In the genomic region with DNA sequence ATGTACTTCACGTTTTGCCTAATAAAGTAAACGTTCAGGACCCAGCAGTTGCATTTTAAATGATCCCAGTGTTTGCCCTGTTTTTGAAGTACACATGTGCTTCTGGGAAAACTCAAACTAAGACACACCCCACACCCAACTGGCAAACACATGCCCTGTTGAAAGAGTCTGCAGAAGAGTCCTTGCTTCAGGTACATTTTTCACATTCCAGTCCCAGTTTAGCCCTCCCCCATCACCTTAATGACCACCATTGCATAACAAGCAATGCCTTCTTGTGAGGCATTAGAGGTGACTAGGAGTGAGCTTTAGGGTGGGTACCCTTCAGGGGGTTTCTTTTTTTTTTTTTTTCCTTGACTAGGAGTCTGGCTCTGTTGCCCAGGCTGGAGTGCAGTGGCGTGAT, we compare ENCODE assay signal across 21 cellular contexts.
DNase-seq lines count a peak whose midpoint lies in the region; ATAC-seq and TF ChIP-seq lines count a peak whose summit lies in the region.
"Had no signal": no experiment of that assay in that cellular context is flagged by ENCODE, and none has a peak within 500 bp of the region (broad histone marks: within the 10 kb centered on the region; RNA-seq: fewer than 3 reads in every experiment).

No MANE protein-coding gene starts in this region.

- H3K4me1 ChIP-seq in GM23338 (ENCODE audit: insufficient read depth), result peaks cover 6% of the 10 kb centered on the region; the same call in 1 of the 2 replicates
- no peaks in the 10 kb centered on the region for H3K4me1 ChIP-seq in hepatocyte (ENCODE audit: insufficient read depth)
- H3K4me1 ChIP-seq in left lung, result no peaks in the 10 kb centered on the region
- peaks cover 0 to 7% (median 0%) of the 10 kb centered on the region in 4 donors for H3K4me1 ChIP-seq in upper lobe of left lung
- H3K4me1 ChIP-seq: HAP-1, SJSA1 had no signal

- no peak overlapping the region for H2AFZ ChIP-seq in GM23338
- no peak overlapping the region for H2AFZ ChIP-seq in hepatocyte

- no peak overlapping the region for H3K4me3 ChIP-seq in GM23338
- no peak overlapping the region for H3K4me3 ChIP-seq in hepatocyte
- H3K4me3 ChIP-seq in left lung, result no peak overlapping the region
- no peak overlapping the region for H3K4me3 ChIP-seq in upper lobe of left lung
- H3K4me3 ChIP-seq: HAP-1, SJSA1 had no signal

- H3K27ac ChIP-seq in GM23338 (ENCODE audit: low read depth) (no peak overlapping the region), hepatocyte (no peak overlapping the region), left lung (peak overlapping the region; percentile 16 to 70), upper lobe of left lung (peak overlapping the region in 3 of 4 donors; percentile 35 to 80 (median 77))
- H3K27ac ChIP-seq: C4-2B, SJSA1 had no signal

- no peak for TF ChIP-seq CTCF in GM23338 (conservative IDR thresholded peaks at IDR 0.05; ENCODE audit: low read depth in 2 of 2)
- TF ChIP-seq CTCF in hepatocyte (IDR thresholded peaks at IDR 0.05; ENCODE audit: poor library complexity), result no peak
- TF ChIP-seq CTCF in left lung (IDR thresholded peaks at IDR 0.05), result no peak
- TF ChIP-seq CTCF in upper lobe of left lung (IDR thresholded peaks at IDR 0.05), result no peak

- H3K27me3 ChIP-seq in GM23338 (ENCODE audit: insufficient read depth), result no peaks in the 10 kb centered on the region
- H3K27me3 ChIP-seq in hepatocyte, result no peaks in the 10 kb centered on the region
- no peaks in the 10 kb centered on the region for H3K27me3 ChIP-seq in left lung
- H3K27me3 ChIP-seq in upper lobe of left lung, result no peaks in the 10 kb centered on the region
- H3K27me3 ChIP-seq: SJSA1 had no signal

- H3K9me2 ChIP-seq in GM23338 (ENCODE audit: insufficient read depth) (no peaks in the 10 kb centered on the region), hepatocyte (replicated peaks; ENCODE audit: insufficient read depth) (no peaks in the 10 kb centered on the region)

- H3K9me3 Mint-ChIP-seq in GM23338, result peaks cover 99% of the 10 kb centered on the region

- intact Hi-C loops in left lung (cut with DNase I), result no loop called here

- no peak overlapping the region for H3K4me3 Mint-ChIP-seq in GM23338
- H3K4me3 Mint-ChIP-seq: CD8-positive, alpha-beta memory T cell had no signal

- H3K4me1 Mint-ChIP-seq in GM23338, result no peaks in the 10 kb centered on the region
- H3K4me1 Mint-ChIP-seq: CD8-positive, alpha-beta memory T cell had no signal

- H3F3A ChIP-seq in GM23338 (replicated peaks; ENCODE audit: low read depth), result no peaks in the 10 kb centered on the region

- H3K36me3 Mint-ChIP-seq in GM23338 (ENCODE audit: low read depth), result peaks cover 22% of the 10 kb centered on the region
- H3K36me3 Mint-ChIP-seq: CD8-positive, alpha-beta memory T cell had no signal

- no peak for TF ChIP-seq POLR2A in upper lobe of left lung (IDR thresholded peaks at IDR 0.05)

- no peak for ATAC-seq in GM23338
- ATAC-seq in left lung, result peak; percentile 97
- peak; percentile 70 to 96 for ATAC-seq in upper lobe of left lung (ENCODE audit: low FRiP score in 2 of 2)
- ATAC-seq in HG03108 (IDR thresholded peaks at IDR 0.05; ENCODE audit: unreplicated experiment), result no peak

- peak; percentile 65 for DNase-seq in GM23338 (ENCODE audit: low spot score)
- peak; percentile 8 for DNase-seq in hepatocyte (ENCODE audit: low spot score)
- DNase-seq in left lung, result peak in 1 of 2 donors; percentile 54
- peak in 1 of 2 donors; percentile 79 for DNase-seq in upper lobe of left lung
- DNase-seq in cortex of kidney (lab: John Stamatoyannopoulos, UW), result no peak
- no peak for DNase-seq in T1000 (lab: John Stamatoyannopoulos, UW)
- no peak for DNase-seq in putamen (ENCODE audit: low spot score)
- DNase-seq: CD8-positive, alpha-beta memory T cell; GDM1; KG1; NCI-H1092 treated with DMSO at 0.1 percent for 48 hours; NCI-H146; NCI-H2029; NCI-H2171; NCI-H524 treated with DMSO at 0.1 percent for 48 hours; NCI-H82; OCI-M1 had no signal

- H3K4me2 ChIP-seq in GM23338 (peak overlapping the region; percentile 45; the same call in 1 of the 2 replicates), hepatocyte (no peak overlapping the region)

- peaks cover 2% of the 10 kb centered on the region for H3K27me3 Mint-ChIP-seq in GM23338 (ENCODE audit: insufficient read depth, low read depth, poor library complexity)
- H3K27me3 Mint-ChIP-seq: CD8-positive, alpha-beta memory T cell had no signal

- 45% methylated on average over 3 of the region's 3 CpGs for WGBS in hepatocyte (ENCODE audit: low lambda C conversion rate, missing lambda C conversion rate)
- WGBS in upper lobe of left lung, 2 donors, result 39 to 65% methylated on average over 3 of the region's 3 CpGs

- no peak overlapping the region for H3K27ac Mint-ChIP-seq in GM23338

- peak in 3 of 4 donors; percentile 38 to 89 (median 43) for TF ChIP-seq EP300 in upper lobe of left lung (IDR thresholded peaks at IDR 0.05)

- H3K36me3 ChIP-seq in GM23338 (ENCODE audit: insufficient read depth) (no peaks in the 10 kb centered on the region), hepatocyte (replicated peaks; ENCODE audit: insufficient read depth, low read depth) (no peaks in the 10 kb centered on the region), left lung (no peaks in the 10 kb centered on the region), upper lobe of left lung (no peaks in the 10 kb centered on the region)
- H3K36me3 ChIP-seq: HAP-1, SJSA1 had no signal

- H4K20me1 ChIP-seq in GM23338 (replicated peaks; ENCODE audit: insufficient read depth), result no peaks in the 10 kb centered on the region
- H4K20me1 ChIP-seq in hepatocyte (ENCODE audit: insufficient read depth, poor library complexity, severe bottlenecking), result no peaks in the 10 kb centered on the region

- H3K79me2 ChIP-seq in GM23338 (replicated peaks; ENCODE audit: insufficient read depth) (no peaks in the 10 kb centered on the region), hepatocyte (no peaks in the 10 kb centered on the region)

- no peaks in the 10 kb centered on the region for H3K9me3 ChIP-seq in hepatocyte (ENCODE audit: low read depth)
- H3K9me3 ChIP-seq in left lung, result peaks cover 0 to 5% of the 10 kb centered on the region in 2 donors
- no peaks in the 10 kb centered on the region for H3K9me3 ChIP-seq in upper lobe of left lung
- H3K9me3 ChIP-seq: HAP-1, SJSA1 had no signal

TF ChIP-seq in GM23338, 12 proteins besides CTCF, POLR2A, EP300 and RAD21:
- TF ChIP-seq NANOG (IDR thresholded peaks at IDR 0.05; ENCODE audit: borderline replicate concordance) (peak; percentile 37; the same call in 1 of the 2 replicates), JUNB (IDR thresholded peaks at IDR 0.05; ENCODE audit: unreplicated experiment) (no peak)

Comparison
In these comparisons a context has a peak if more than half of its experiments do, and no peak if none do; other contexts are left out.
1. ATAC-seq: peak in left lung (single experiment) and upper lobe of left lung (2 of 2); none in GM23338 (single experiment) and HG03108 (single experiment).
2. DNase-seq: peak in GM23338 (single experiment) and hepatocyte (single experiment); none in cortex of kidney (single experiment), T1000 (single experiment) and putamen (single experiment).
3. H3K27ac ChIP-seq: peak in left lung (2 of 2) and upper lobe of left lung (3 of 4); none in GM23338 (single experiment) and hepatocyte (single experiment).